In the genomic region with DNA sequence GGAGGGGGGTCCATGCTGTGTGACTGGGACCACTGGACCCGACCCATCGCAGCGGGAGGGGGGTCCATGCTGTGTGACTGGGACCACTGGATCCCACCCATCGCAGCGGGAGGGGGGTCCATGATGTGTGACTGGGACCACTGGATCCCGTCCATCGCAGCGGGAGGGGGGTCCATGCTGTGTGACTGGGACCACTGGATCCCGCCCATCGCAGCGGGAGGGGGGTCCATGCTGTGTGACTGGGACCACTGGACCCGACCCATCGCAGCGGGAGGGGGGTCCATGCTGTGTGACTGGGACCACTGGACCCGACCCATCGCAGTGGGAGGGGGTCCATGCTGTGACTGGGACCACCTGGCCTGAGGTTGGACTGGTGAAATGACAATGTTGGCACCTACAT, we compare ENCODE assay signal across 7 cellular contexts. TPM values are rescaled to one million over a fixed set of nuclear protein-coding genes. Genes with fewer than 3 reads are reported as not detected.
"Had no signal": no experiment of that assay in that cellular context is flagged by ENCODE, and none has a peak within 500 bp of the region (broad histone marks: within the 10 kb centered on the region; RNA-seq: fewer than 3 reads in every experiment).

No MANE protein-coding gene starts in this region.

RNA-seq across cellular contexts. Expression of a gene that starts 50.2 kb away (rescaled TPM):
- total RNA-seq: H4, HT1080 had no signal
- polyA plus RNA-seq: IgD-negative memory B cell had no signal

RNA-seq across cellular contexts. Expression of a gene that starts 54.2 kb away (rescaled TPM):
- total RNA-seq: GM23248, H4, H7, HepG2, HFFc6, HT1080 had no signal
- polyA plus RNA-seq: HepG2, IgD-negative memory B cell had no signal
